Comparison of ENCODE assay signal across 14 cellular contexts in the genomic region with DNA sequence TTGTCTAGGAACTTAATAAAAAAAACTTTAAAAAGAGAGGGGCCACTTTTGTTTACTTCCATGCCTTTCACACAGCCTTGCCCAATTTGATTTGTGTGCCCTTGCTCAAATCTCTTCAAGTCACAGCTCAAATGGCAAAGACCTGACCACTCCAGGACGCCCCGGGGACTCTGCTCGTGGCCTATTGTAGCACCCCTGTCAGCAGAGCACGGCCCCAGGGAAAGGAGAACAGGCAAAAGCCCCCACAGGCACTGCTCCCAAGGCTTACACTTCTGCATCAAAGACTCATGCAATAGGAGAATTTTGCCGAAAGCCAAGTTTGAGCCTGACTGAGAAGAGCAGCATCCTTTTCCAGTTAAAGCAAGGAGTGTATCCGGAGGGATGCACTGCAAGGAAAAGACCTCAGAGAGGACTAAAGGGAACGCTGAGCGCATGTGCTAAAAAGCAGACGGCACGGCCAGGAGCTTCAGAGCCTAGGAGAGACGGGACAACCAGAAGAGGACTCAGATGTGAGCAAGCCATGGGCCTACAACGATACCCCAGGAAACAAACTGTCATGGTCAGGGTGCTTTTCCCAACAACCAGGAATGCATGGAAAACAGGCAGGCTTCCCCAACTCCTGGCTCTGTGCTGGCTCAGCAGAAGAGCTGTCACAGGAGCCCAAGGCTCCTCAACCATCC. TPM values are rescaled to one million over a fixed set of nuclear protein-coding genes. Genes with fewer than 3 reads are reported as not detected.
DNase-seq lines count a peak whose midpoint lies in the region; ATAC-seq and TF ChIP-seq lines count a peak whose summit lies in the region.
"Had no signal": no experiment of that assay in that cellular context is flagged by ENCODE, and none has a peak within 500 bp of the region (broad histone marks: within the 10 kb centered on the region; RNA-seq: fewer than 3 reads in every experiment).

No MANE protein-coding gene starts in this region.

- H3K79me2 ChIP-seq in ACC112 (ENCODE audit: control insufficient read depth, insufficient read depth, low read length, unreplicated experiment) (peaks cover 95% of the 10 kb centered on the region), Loucy (ENCODE audit: insufficient read depth, low read length) (peaks cover 99% of the 10 kb centered on the region), fibroblast of lung (ENCODE audit: control insufficient read depth, insufficient read depth, low read length) (peaks cover 96% of the 10 kb centered on the region)

- H3K36me3 Mint-ChIP-seq in T-helper 2 cell treated with Interferon-gamma antibody and Interleukin-4, amounts not matched to agents 5 μg/mL and 100 μg/mL, for 36 hours (ENCODE audit: low read depth), result peaks cover 9% of the 10 kb centered on the region
- H3K36me3 Mint-ChIP-seq: IgD-negative memory B cell had no signal

- no peaks in the 10 kb centered on the region for H3K36me3 ChIP-seq in ACC112 (ENCODE audit: insufficient read depth, low read length)
- no peaks in the 10 kb centered on the region for H3K36me3 ChIP-seq in Loucy (ENCODE audit: insufficient read depth, low read length)
- peaks cover 2% of the 10 kb centered on the region for H3K36me3 ChIP-seq in fibroblast of lung (ENCODE audit: control insufficient read depth, insufficient read depth, low read length)
- H3K36me3 ChIP-seq in neutrophil, result peaks cover 12% of the 10 kb centered on the region
- H3K36me3 ChIP-seq in H7 (replicated peaks; ENCODE audit: control insufficient read depth, insufficient read depth, low read length), result no peaks in the 10 kb centered on the region; the same call in 1 of the 2 replicates

- ATAC-seq in HG02759 (IDR thresholded peaks at IDR 0.05; ENCODE audit: unreplicated experiment) (no peak), GM18498 (IDR thresholded peaks at IDR 0.05; ENCODE audit: unreplicated experiment) (no peak)

- no peaks in the 10 kb centered on the region for H3K27me3 Mint-ChIP-seq in T-helper 2 cell treated with Interferon-gamma antibody and Interleukin-4, amounts not matched to agents 5 μg/mL and 100 μg/mL, for 36 hours (ENCODE audit: low read depth)
- H3K27me3 Mint-ChIP-seq: IgD-negative memory B cell had no signal

- H3K9me3 Mint-ChIP-seq in T-helper 2 cell treated with Interferon-gamma antibody and Interleukin-4, amounts not matched to agents 5 μg/mL and 100 μg/mL, for 36 hours, result no peaks in the 10 kb centered on the region
- H3K9me3 Mint-ChIP-seq: IgD-negative memory B cell had no signal

- H3K9ac ChIP-seq in Loucy (ENCODE audit: low read depth, low read length, poor library complexity, severe bottlenecking) (no peak overlapping the region), fibroblast of lung (ENCODE audit: insufficient read depth, low read length) (no peak overlapping the region)

- no peaks in the 10 kb centered on the region for H3F3A ChIP-seq in Loucy (ENCODE audit: low read depth)

- peaks cover 40% of the 10 kb centered on the region for H3K4me1 ChIP-seq in ACC112 (ENCODE audit: control insufficient read depth, insufficient read depth, low read length, unreplicated experiment)
- peaks cover 35% of the 10 kb centered on the region for H3K4me1 ChIP-seq in Loucy (ENCODE audit: insufficient read depth, low read length, poor library complexity, severe bottlenecking)
- H3K4me1 ChIP-seq in fibroblast of lung (ENCODE audit: control insufficient read depth, extremely low read depth, insufficient read depth, low read length), result peaks cover 22% of the 10 kb centered on the region
- peaks cover 77 to 84% of the 10 kb centered on the region in 2 experiments for H3K4me1 ChIP-seq in neutrophil (ENCODE audit: control insufficient read depth in 1 of 2, insufficient read depth in 1 of 2, low read depth in 1 of 2, low read length in 1 of 2)

- H3K9me3 ChIP-seq in Loucy (ENCODE audit: insufficient read depth, low read depth, low read length), result no peaks in the 10 kb centered on the region
- H3K9me3 ChIP-seq in fibroblast of lung (ENCODE audit: control insufficient read depth, insufficient read depth, low read depth, low read length), result no peaks in the 10 kb centered on the region
- H3K9me3 ChIP-seq in neutrophil, result no peaks in the 10 kb centered on the region

- DNase-seq in fibroblast of lung (ENCODE audit: low read depth in 2 of 2) (no peak), H7 (no peak)
- DNase-seq in T-helper 2 cell treated with Interferon-gamma antibody and Interleukin-4, amounts not matched to agents 5 μg/mL and 100 μg/mL, for 36 hours (ENCODE audit: low spot score), result no peak
- DNase-seq: activated CD8-positive, alpha-beta memory T cell treated with anti-CD3 and anti-CD28 coated beads, Interleukin-2, amount 50 U/mL, for 4 hours; NCI-H2029; nucleus accumbens; stimulated activated CD4-positive, alpha-beta T cell treated with anti-CD3 and anti-CD28 coated beads, Interleukin-4, amount 100 ng/mL, for 4 hours had no signal

- H4K20me1 ChIP-seq in Loucy (ENCODE audit: insufficient read depth, low read length, poor library complexity, severe bottlenecking), result peaks cover 73% of the 10 kb centered on the region
- peaks cover 25% of the 10 kb centered on the region for H4K20me1 ChIP-seq in fibroblast of lung (ENCODE audit: control insufficient read depth, extremely low read depth, insufficient read depth, low read length)

- no peak overlapping the region for H3K4me3 ChIP-seq in ACC112 (ENCODE audit: low read depth, low read length)
- peak overlapping the region; percentile 5 for H3K4me3 ChIP-seq in Loucy (ENCODE audit: low read length, poor library complexity, severe bottlenecking)
- H3K4me3 ChIP-seq in fibroblast of lung (replicated peaks in 1 of 4; ENCODE audit: control extremely low read depth in 1 of 4, insufficient read depth in 1 of 4, low read depth in 3 of 4, low read length in 4 of 4), result peak overlapping the region in 1 of 4 experiments; percentile 9
- H3K4me3 ChIP-seq in neutrophil (ENCODE audit: low read depth in 1 of 2, low read length in 1 of 2), result no peak overlapping the region
- no peak overlapping the region for H3K4me3 ChIP-seq in H7 (ENCODE audit: insufficient read depth, low read depth, low read length)

- no peak overlapping the region for H2AFZ ChIP-seq in ACC112 (ENCODE audit: low read length, unreplicated experiment)
- no peak overlapping the region for H2AFZ ChIP-seq in Loucy (ENCODE audit: low read length)
- H2AFZ ChIP-seq in fibroblast of lung (ENCODE audit: low read length), result no peak overlapping the region

- H3K27me3 ChIP-seq in ACC112 (ENCODE audit: insufficient read depth, low read length) (no peaks in the 10 kb centered on the region), Loucy (ENCODE audit: insufficient read depth, low read length, poor library complexity, severe bottlenecking) (no peaks in the 10 kb centered on the region), fibroblast of lung (ENCODE audit: control insufficient read depth, insufficient read depth, low read length) (no peaks in the 10 kb centered on the region), neutrophil (no peaks in the 10 kb centered on the region), H7 (ENCODE audit: control insufficient read depth, insufficient read depth, low read length) (no peaks in the 10 kb centered on the region)

- H3K4me1 Mint-ChIP-seq in T-helper 2 cell treated with Interferon-gamma antibody and Interleukin-4, amounts not matched to agents 5 μg/mL and 100 μg/mL, for 36 hours (ENCODE audit: low read depth), result peaks cover 45% of the 10 kb centered on the region

- H3K27ac Mint-ChIP-seq in T-helper 2 cell treated with Interferon-gamma antibody and Interleukin-4, amounts not matched to agents 5 μg/mL and 100 μg/mL, for 36 hours, result no peak overlapping the region

- TF ChIP-seq CTCF in Loucy (conservative IDR thresholded peaks at IDR 0.05; ENCODE audit: low read length) (no peak), fibroblast of lung (conservative IDR thresholded peaks at IDR 0.05 in 1 of 2, IDR thresholded peaks at IDR 0.05 in 1 of 2; ENCODE audit: low read depth in 1 of 2, low read length in 2 of 2) (no peak), neutrophil (IDR thresholded peaks at IDR 0.05) (no peak)

- H3K4me2 ChIP-seq in Loucy (ENCODE audit: low read depth, low read length, poor library complexity, severe bottlenecking), result peak overlapping the region; percentile 90
- peak overlapping the region; percentile 51 for H3K4me2 ChIP-seq in fibroblast of lung (ENCODE audit: extremely low read depth, insufficient read depth, low read length)

- no peak overlapping the region for H3K4me3 Mint-ChIP-seq in T-helper 2 cell treated with Interferon-gamma antibody and Interleukin-4, amounts not matched to agents 5 μg/mL and 100 μg/mL, for 36 hours

- H3K27ac ChIP-seq in ACC112 (ENCODE audit: low read depth, low read length) (0 out of 2 replicates have a peak overlapping the region, but pooled peaks have one; percentile 48), fibroblast of lung (ENCODE audit: insufficient read depth, low read length) (no peak overlapping the region), neutrophil (peak overlapping the region; percentile 45)
- H3K27ac ChIP-seq: epithelial cell of prostate had no signal

- H3K9me2 ChIP-seq in Loucy (replicated peaks; ENCODE audit: low read depth, low read length), result no peaks in the 10 kb centered on the region

RNA-seq across cellular contexts. Expression of gene CREBBP, which starts 8.2 kb away (rescaled TPM):
- 16.2 and 22.6 TPM in 2 replicates for total RNA-seq in fibroblast of lung
- 6.1 and 8.0 TPM in 2 replicates for polyA plus RNA-seq in fibroblast of lung
- 14.5 and 24.9 TPM in 2 replicates for polyA plus RNA-seq in fibroblast of lung (2012)
- polyA minus RNA-seq in fibroblast of lung (ENCODE audit: low replicate concordance), result 57.1 and 89.5 TPM in 2 replicates
- 11.7 and 14.6 TPM in 2 replicates for total RNA-seq in H7 (2014; rRNA removed; shearing (Covaris generic))
